ENCODE assay signal across 29 cellular contexts in genomic region chrX:129594781-129595180, GRCh38. TPM values are rescaled to one million over a fixed set of nuclear protein-coding genes. Genes with fewer than 3 reads are reported as not detected.
DNase-seq lines count a peak whose midpoint lies in the region; ATAC-seq, FAIRE-seq and TF ChIP-seq lines count a peak whose summit lies in the region.
"Had no signal": no experiment of that assay in that cellular context is flagged by ENCODE, and none has a peak within 500 bp of the region (broad histone marks: within the 10 kb centered on the region; RNA-seq: fewer than 3 reads in every experiment).

No MANE protein-coding gene starts in this region.

- dilution Hi-C loops in IMR-90 (cut with HindIII; ENCODE audit: low sequenced_read_pairs, unreplicated experiment), result no loop called here
- dilution Hi-C loops in endothelial cell of umbilical vein (cut with MboI; ENCODE audit: extremely low pct_ligation_motif_present, low sequenced_read_pairs), result no loop called here

- H3K9me1 ChIP-seq in IMR-90 (ENCODE audit: insufficient read depth, low read length), result no peaks in the 10 kb centered on the region; the same call in 1 of the 2 replicates
- no peaks in the 10 kb centered on the region for H3K9me1 ChIP-seq in endothelial cell of umbilical vein (replicated peaks; ENCODE audit: control insufficient read depth, extremely low read depth, insufficient read depth, low read length)

- no peak overlapping the region for H3K18ac ChIP-seq in IMR-90 (ENCODE audit: low read depth, low read length)

- CTCF ChIA-PET in IMR-90 (lab: Yijun Ruan, JAX) (no interaction called here), endothelial cell of umbilical vein (lab: Charles Lee) (no interaction called here), PC-9 (lab: Charles Lee) (no interaction called here)
- CTCF ChIA-PET in activated CD4-positive, alpha-beta memory T cell treated with anti-CD3 and anti-CD28 coated beads for 36 hours (lab: Charles Lee), result interaction anchor here (1.1 kb wide), 1 partner anchor 331 kb away, joined by 3 read pairs; no protein-coding TSS in a partner anchor

- BruUV-seq in IMR-90 (replicated peaks; lab: Mats Ljungman, UMichigan) (no TSS peak), endothelial cell of umbilical vein (replicated peaks; lab: Mats Ljungman, UMichigan) (no TSS peak), PC-9 (replicated peaks; lab: Mats Ljungman, UMichigan) (no TSS peak)

- TF ChIP-seq CTCF in IMR-90 (conservative IDR thresholded peaks at IDR 0.05; ENCODE audit: low read depth, low read length), result no peak
- no peak for TF ChIP-seq CTCF in bronchial epithelial cell (IDR thresholded peaks at IDR 0.05; ENCODE audit: insufficient read depth, low read length, severe bottlenecking)
- TF ChIP-seq CTCF in endothelial cell of umbilical vein (IDR thresholded peaks at IDR 0.05; ENCODE audit: extremely low read depth in 1 of 2, insufficient read depth in 1 of 2, low read depth in 1 of 2, low read length in 2 of 2), result no peak
- TF ChIP-seq CTCF in vagina (IDR thresholded peaks at IDR 0.05), result no peak
- no peak for TF ChIP-seq CTCF in PC-9 (conservative IDR thresholded peaks at IDR 0.05)

- H3K4me2 ChIP-seq in IMR-90 (ENCODE audit: low read depth, low read length), result no peak overlapping the region
- H3K4me2 ChIP-seq in endothelial cell of umbilical vein (ENCODE audit: insufficient read depth, low read length), result no peak overlapping the region
- no peak overlapping the region for H3K4me2 ChIP-seq in PC-9
- H3K4me2 ChIP-seq: BLaER1 had no signal

- H3K4me3 ChIP-seq in IMR-90 (ENCODE audit: insufficient read depth, low read depth, low read length) (no peak overlapping the region), bronchial epithelial cell (ENCODE audit: low read depth, low read length) (no peak overlapping the region), endothelial cell of umbilical vein (replicated peaks in 1 of 3; ENCODE audit: insufficient read depth in 1 of 3, low read depth in 1 of 3, low read length in 3 of 3) (no peak overlapping the region), vagina (no peak overlapping the region), PC-9 (no peak overlapping the region)
- H3K4me3 ChIP-seq: BLaER1, GM12878 had no signal

- no peaks in the 10 kb centered on the region for H3K27me3 Mint-ChIP-seq in activated CD4-positive, alpha-beta memory T cell treated with anti-CD3 and anti-CD28 coated beads for 36 hours
- H3K27me3 Mint-ChIP-seq: CD4-positive, alpha-beta memory T cell had no signal

- POLR2A ChIA-PET in IMR-90 (lab: Charles Lee; ENCODE audit: unreplicated experiment), result no interaction called here
- POLR2A ChIA-PET in endothelial cell of umbilical vein (lab: Charles Lee), result no interaction called here
- POLR2A ChIA-PET in PC-9 (lab: Charles Lee; ENCODE audit: unreplicated experiment), result no interaction called here
- POLR2A ChIA-PET in activated CD4-positive, alpha-beta memory T cell treated with anti-CD3 and anti-CD28 coated beads for 36 hours (lab: Charles Lee), result no interaction called here

- H3K27ac ChIP-seq in IMR-90 (ENCODE audit: insufficient read depth, low read length) (no peak overlapping the region), endothelial cell of umbilical vein (ENCODE audit: insufficient read depth, low read depth, low read length) (no peak overlapping the region), vagina (no peak overlapping the region), PC-9 (no peak overlapping the region)
- H3K27ac ChIP-seq: BLaER1 had no signal

- H3K9ac ChIP-seq in IMR-90 (ENCODE audit: low read depth, low read length) (no peak overlapping the region), endothelial cell of umbilical vein (replicated peaks; ENCODE audit: extremely low read depth, insufficient read depth, low read length) (no peak overlapping the region)
- H3K9ac ChIP-seq: BLaER1 had no signal

- H4K8ac ChIP-seq in IMR-90 (ENCODE audit: low read depth in 2 of 2, low read length in 2 of 2), result no peak overlapping the region

- in situ Hi-C loops in IMR-90 (cut with MboI; ENCODE audit: low sequenced_read_pairs), result no loop called here

- no peaks in the 10 kb centered on the region for H3K4me1 Mint-ChIP-seq in activated CD4-positive, alpha-beta memory T cell treated with anti-CD3 and anti-CD28 coated beads for 36 hours (ENCODE audit: low read depth)
- H3K4me1 Mint-ChIP-seq: CD4-positive, alpha-beta memory T cell; CD4-positive, CD25-positive, alpha-beta regulatory T cell; CD8-positive, alpha-beta memory T cell had no signal

- no peaks in the 10 kb centered on the region for H3K9me3 Mint-ChIP-seq in activated CD4-positive, alpha-beta memory T cell treated with anti-CD3 and anti-CD28 coated beads for 36 hours
- H3K9me3 Mint-ChIP-seq: CD14-positive monocyte; CD4-positive, alpha-beta memory T cell; CD8-positive, alpha-beta memory T cell had no signal

- peaks cover 5% of the 10 kb centered on the region; the same call in 1 of the 2 replicates for H3K27me3 ChIP-seq in IMR-90 (ENCODE audit: control insufficient read depth, insufficient read depth, low read length)
- no peaks in the 10 kb centered on the region for H3K27me3 ChIP-seq in bronchial epithelial cell (ENCODE audit: control insufficient read depth, insufficient read depth, low read length)
- no peaks in the 10 kb centered on the region for H3K27me3 ChIP-seq in endothelial cell of umbilical vein (ENCODE audit: control insufficient read depth in 2 of 2, insufficient read depth in 2 of 2, low read length in 2 of 2)
- no peaks in the 10 kb centered on the region for H3K27me3 ChIP-seq in vagina
- H3K27me3 ChIP-seq in PC-9 (ENCODE audit: insufficient read depth, low read depth), result no peaks in the 10 kb centered on the region
- H3K27me3 ChIP-seq: BE2C had no signal

- H3K36me3 ChIP-seq in IMR-90 (ENCODE audit: control insufficient read depth, insufficient read depth, low read length), result peaks cover 10% of the 10 kb centered on the region
- H3K36me3 ChIP-seq in bronchial epithelial cell (ENCODE audit: control insufficient read depth, insufficient read depth, low read length), result peaks cover 3% of the 10 kb centered on the region
- H3K36me3 ChIP-seq in endothelial cell of umbilical vein (ENCODE audit: control insufficient read depth in 2 of 2, extremely low read depth in 1 of 2, insufficient read depth in 2 of 2, low read length in 2 of 2), result peaks cover 0 to under 1% of the 10 kb centered on the region in 2 experiments
- no peaks in the 10 kb centered on the region for H3K36me3 ChIP-seq in vagina
- H3K36me3 ChIP-seq in PC-9 (ENCODE audit: low read depth), result peaks cover 17% of the 10 kb centered on the region; the same call in 1 of the 2 replicates
- H3K36me3 ChIP-seq: BE2C had no signal

- no peak overlapping the region for H2AK5ac ChIP-seq in IMR-90 (ENCODE audit: low read depth, low read length)

- no peak overlapping the region for H3K23ac ChIP-seq in IMR-90 (ENCODE audit: low read depth, low read length)

- H2AFZ ChIP-seq in IMR-90 (replicated peaks; ENCODE audit: low read length, poor library complexity) (peak overlapping the region; percentile 36), endothelial cell of umbilical vein (ENCODE audit: low read depth, low read length) (no peak overlapping the region), PC-9 (no peak overlapping the region)

- intact Hi-C loops in IMR-90 (cut with micrococcal nuclease), result no loop called here
- intact Hi-C loops in endothelial cell of umbilical vein (cut with micrococcal nuclease), result no loop called here
- intact Hi-C loops in vagina (cut with DNase I), result no loop called here
- intact Hi-C loops in PC-9 (cut with micrococcal nuclease; ENCODE audit: unreplicated experiment), result no loop called here
- intact Hi-C loops in activated CD4-positive, alpha-beta memory T cell treated with anti-CD3 and anti-CD28 coated beads for 36 hours (cut with micrococcal nuclease), result no loop called here

- TF ChIP-seq POLR2A in IMR-90 (IDR thresholded peaks at IDR 0.05; ENCODE audit: low read depth, low read length), result no peak
- no peak for TF ChIP-seq POLR2A in endothelial cell of umbilical vein (IDR thresholded peaks at IDR 0.05; ENCODE audit: low read depth, low read length)
- TF ChIP-seq POLR2A in vagina (IDR thresholded peaks at IDR 0.05), result no peak

- ATAC-seq in IMR-90 (ENCODE audit: low read depth), result no peak
- ATAC-seq: GM12878 had no signal

- peaks cover 10% of the 10 kb centered on the region for H3F3A ChIP-seq in PC-9 (ENCODE audit: insufficient read depth, low read depth)

- H3K9me3 ChIP-seq in IMR-90 (ENCODE audit: control insufficient read depth, insufficient read depth, low read length), result no peaks in the 10 kb centered on the region
- H3K9me3 ChIP-seq in endothelial cell of umbilical vein (replicated peaks; ENCODE audit: control insufficient read depth, insufficient read depth, low read length), result no peaks in the 10 kb centered on the region
- H3K9me3 ChIP-seq in vagina, result no peaks in the 10 kb centered on the region
- H3K9me3 ChIP-seq in PC-9 (ENCODE audit: insufficient read depth, low read depth), result no peaks in the 10 kb centered on the region
- H3K9me3 ChIP-seq: BE2C, BLaER1 had no signal

- no peak overlapping the region for H3K27ac Mint-ChIP-seq in activated CD4-positive, alpha-beta memory T cell treated with anti-CD3 and anti-CD28 coated beads for 36 hours
- H3K27ac Mint-ChIP-seq: CD14-positive monocyte; CD4-positive, alpha-beta memory T cell; CD4-positive, CD25-positive, alpha-beta regulatory T cell; CD8-positive, alpha-beta memory T cell had no signal

- TF ChIP-seq RAD21 in IMR-90 (IDR thresholded peaks at IDR 0.05; ENCODE audit: low read length), result no peak

- H3K79me1 ChIP-seq in IMR-90 (ENCODE audit: low read depth in 1 of 2, low read length in 2 of 2), result no peaks in the 10 kb centered on the region

- no peak overlapping the region for H2BK20ac ChIP-seq in IMR-90 (ENCODE audit: low read depth, low read length)

- DNase-seq in IMR-90 (no peak), bronchial epithelial cell (ENCODE audit: low read depth) (no peak), endothelial cell of umbilical vein (ENCODE audit: low read depth, low spot score) (no peak), vagina (ENCODE audit: extremely low spot score in 2 of 2) (peak; percentile 32 to 49), OCI-M1 (lab: John Stamatoyannopoulos, UW) (no peak), PC-9 (no peak), NCI-H524 (lab: John Stamatoyannopoulos, UW) (no peak)
- DNase-seq in activated CD4-positive, alpha-beta memory T cell treated with anti-CD3 and anti-CD28 coated beads for 36 hours, result no peak
- DNase-seq: 8988T; ACHN; BE2C; C1 segment of cervical spinal cord; CD4-positive, alpha-beta memory T cell; CD4-positive, CD25-positive, alpha-beta regulatory T cell; CD8-positive, alpha-beta memory T cell; COR-L47; DMS 273 treated with DMSO at 0.1 percent for 48 hours; DMS153; DMS53; DMS79; DND-41; EL; GDM1 had no signal

- H4K91ac ChIP-seq in IMR-90 (ENCODE audit: insufficient read depth, low read depth, low read length), result no peak overlapping the region

- 71% methylated on average over 1 of the region's 1 CpG; no CpG with 5 or more reads in 1 of the 2 experiments for whole genome bisulfite sequencing in IMR-90 (ENCODE audit: extremely low coverage in 2 of 2, insufficient read length in 1 of 2), 2 experiments

- no peak overlapping the region for H2AK9ac ChIP-seq in IMR-90 (replicated peaks; ENCODE audit: low read depth, low read length, poor library complexity)

- H4K20me1 ChIP-seq in IMR-90 (ENCODE audit: insufficient read depth, low read length) (no peaks in the 10 kb centered on the region), endothelial cell of umbilical vein (replicated peaks; ENCODE audit: control insufficient read depth, extremely low read depth, insufficient read depth, low read length) (no peaks in the 10 kb centered on the region), PC-9 (ENCODE audit: insufficient read depth) (no peaks in the 10 kb centered on the region)

- no peak overlapping the region for H2BK15ac ChIP-seq in IMR-90 (ENCODE audit: low read depth, low read length)

- no peak overlapping the region for H4K5ac ChIP-seq in IMR-90 (ENCODE audit: low read depth, low read length)

- H3K9me2 ChIP-seq in PC-9 (ENCODE audit: insufficient read depth), result no peaks in the 10 kb centered on the region

- H3K56ac ChIP-seq in IMR-90 (ENCODE audit: extremely low read depth, insufficient read depth, low read length), result no peak overlapping the region

- H3K4me1 ChIP-seq in IMR-90 (ENCODE audit: control insufficient read depth, insufficient read depth, low read length), result peaks cover 3% of the 10 kb centered on the region; the same call in 1 of the 2 replicates
- H3K4me1 ChIP-seq in endothelial cell of umbilical vein (ENCODE audit: control insufficient read depth, extremely low read depth, insufficient read depth, low read length), result no peaks in the 10 kb centered on the region
- peaks cover 10% of the 10 kb centered on the region for H3K4me1 ChIP-seq in vagina
- peaks cover 19% of the 10 kb centered on the region for H3K4me1 ChIP-seq in PC-9 (replicated peaks; ENCODE audit: insufficient read depth)
- H3K4me1 ChIP-seq: BE2C, BLaER1 had no signal

- H3K14ac ChIP-seq in IMR-90 (replicated peaks; ENCODE audit: low read depth, low read length), result no peak overlapping the region

- H3K4ac ChIP-seq in IMR-90 (ENCODE audit: low read depth, low read length), result no peak overlapping the region

- H3K4me3 Mint-ChIP-seq in activated CD4-positive, alpha-beta memory T cell treated with anti-CD3 and anti-CD28 coated beads for 36 hours, result no peak overlapping the region
- H3K4me3 Mint-ChIP-seq: CD14-positive monocyte; CD4-positive, alpha-beta memory T cell; CD4-positive, CD25-positive, alpha-beta regulatory T cell; CD8-positive, alpha-beta memory T cell had no signal

- H3K79me2 ChIP-seq in endothelial cell of umbilical vein (ENCODE audit: control insufficient read depth, insufficient read depth, low read length), result no peaks in the 10 kb centered on the region
- H3K79me2 ChIP-seq in PC-9 (ENCODE audit: low read depth), result no peaks in the 10 kb centered on the region

- no peak overlapping the region for H2BK5ac ChIP-seq in IMR-90 (ENCODE audit: low read depth, low read length, poor library complexity, severe bottlenecking)

- H3K36me3 Mint-ChIP-seq in activated CD4-positive, alpha-beta memory T cell treated with anti-CD3 and anti-CD28 coated beads for 36 hours, result no peaks in the 10 kb centered on the region
- H3K36me3 Mint-ChIP-seq: CD4-positive, CD25-positive, alpha-beta regulatory T cell; CD8-positive, alpha-beta memory T cell had no signal

- H2BK120ac ChIP-seq in IMR-90 (ENCODE audit: low read depth, low read length), result no peak overlapping the region

- FAIRE-seq in bronchial epithelial cell (lab: Jason Lieb, UNC) (peak; percentile 32), endothelial cell of umbilical vein (lab: Jason Lieb, UNC) (peak; percentile 69)
- FAIRE-seq: A204.1, GM12878, GM12892 had no signal

RNA-seq across cellular contexts. Expression of gene OCRL, which starts 54.7 kb away (rescaled TPM):
- total RNA-seq in IMR-90 (2012; rRNA removed), result 18.9 and 20.6 TPM in 2 replicates
- 16.3 and 19.4 TPM in 2 replicates for polyA plus RNA-seq in IMR-90 (2012; rRNA removed)
- 5.4 and 5.6 TPM in 2 replicates for polyA plus RNA-seq in IMR-90 (2012; cell fraction: cytosol; rRNA removed)
- 5.1 and 26.5 TPM in 2 replicates for polyA plus RNA-seq in IMR-90 (2012; cell fraction: nucleus; rRNA removed; ENCODE audit: low replicate concordance)
- total RNA-seq in bronchial epithelial cell, result 18.2 and 19.6 TPM in 2 replicates
- total RNA-seq in endothelial cell of umbilical vein, result 19.7 and 20.9 TPM in 2 replicates
- 14.2 and 14.6 TPM in 2 replicates for polyA plus RNA-seq in endothelial cell of umbilical vein
- 13.2 and 14.7 TPM in 2 replicates for polyA plus RNA-seq in endothelial cell of umbilical vein (2011; cell fraction: cytosol; rRNA removed)
- polyA plus RNA-seq in endothelial cell of umbilical vein (2011; cell fraction: nucleus; rRNA removed), result 34.1 and 38.6 TPM in 2 replicates
- polyA plus RNA-seq in endothelial cell of umbilical vein (2012), result 22.8 and 23.3 TPM in 2 replicates
- 27.8 and 30.0 TPM in 2 replicates for polyA minus RNA-seq in endothelial cell of umbilical vein
- 8.1 TPM for polyA minus RNA-seq in endothelial cell of umbilical vein (2011; cell fraction: cytosol; rRNA and poly(A)+ RNA removed)
- 15.2 and 17.6 TPM in 2 replicates for polyA minus RNA-seq in endothelial cell of umbilical vein (2011; cell fraction: nucleus; rRNA and poly(A)+ RNA removed)
- total RNA-seq in vagina, result 14.5 TPM
- 40.3 and 41.4 TPM in 2 replicates for total RNA-seq in PC-9 (2021)
- total RNA-seq in activated CD4-positive, alpha-beta memory T cell treated with anti-CD3 and anti-CD28 coated beads for 36 hours, result 1 to 10 TPM; 2.8 to 3.2 TPM

RNA-seq across cellular contexts. Expression of gene APLN, which starts 60.0 kb away (rescaled TPM):
- total RNA-seq in IMR-90 (2012; rRNA removed) (under 0.01 and 0.18 TPM in 2 replicates), bronchial epithelial cell (under 0.01 and 0.13 TPM in 2 replicates), endothelial cell of umbilical vein (465 and 466 TPM in 2 replicates), vagina (not detected), PC-9 (2021) (0.13 TPM in 2 replicates)
- polyA plus RNA-seq in IMR-90 (2012; rRNA removed) (0.67 and 0.72 TPM in 2 replicates), endothelial cell of umbilical vein (230 and 273 TPM in 2 replicates)
- polyA plus RNA-seq in IMR-90 (2012; cell fraction: cytosol; rRNA removed), result 0.54 and 0.81 TPM in 2 replicates
- 0.30 and 0.32 TPM in 2 replicates for polyA plus RNA-seq in IMR-90 (2012; cell fraction: nucleus; rRNA removed; ENCODE audit: low replicate concordance)
- polyA plus RNA-seq in endothelial cell of umbilical vein (2011; cell fraction: cytosol; rRNA removed), result 193 and 247 TPM in 2 replicates
- 94.1 and 103 TPM in 2 replicates for polyA plus RNA-seq in endothelial cell of umbilical vein (2011; cell fraction: nucleus; rRNA removed)
- polyA plus RNA-seq in endothelial cell of umbilical vein (2012), result 62.1 and 177 TPM in 2 replicates
- polyA minus RNA-seq in endothelial cell of umbilical vein, result 212 and 222 TPM in 2 replicates
- not detected for polyA minus RNA-seq in endothelial cell of umbilical vein (2011; cell fraction: cytosol; rRNA and poly(A)+ RNA removed)
- polyA minus RNA-seq in endothelial cell of umbilical vein (2011; cell fraction: nucleus; rRNA and poly(A)+ RNA removed), result 32.5 and 36.3 TPM in 2 replicates
- under 1 TPM; 0.26 to 0.36 TPM for total RNA-seq in activated CD4-positive, alpha-beta memory T cell treated with anti-CD3 and anti-CD28 coated beads for 36 hours
- total RNA-seq: CD4-positive, alpha-beta memory T cell; CD4-positive, CD25-positive, alpha-beta regulatory T cell; G401; GM12878 had no signal
- polyA plus RNA-seq: CD14-positive monocyte; CD4-positive, alpha-beta memory T cell; CD4-positive, CD25-positive, alpha-beta regulatory T cell; CD8-positive, alpha-beta memory T cell had no signal

Comparison
In these comparisons a context has a peak if more than half of its experiments do, and no peak if none do; other contexts are left out.
1. DNase-seq: peak in vagina (2 of 2); none in IMR-90 (single experiment), bronchial epithelial cell (single experiment), endothelial cell of umbilical vein (single experiment), OCI-M1 (single experiment), PC-9 (0 of 2), NCI-H524 (0 of 2) and activated CD4-positive, alpha-beta memory T cell treated with anti-CD3 and anti-CD28 coated beads for 36 hours (single experiment).
2. RNA of gene APLN, which starts 60.0 kb away (total RNA-seq): 465 to 466 TPM in endothelial cell of umbilical vein; 0.26 to 0.36 TPM in activated CD4-positive, alpha-beta memory T cell treated with anti-CD3 and anti-CD28 coated beads for 36 hours, not detected in vagina (single experiment), under 0.01 to 0.18 TPM in IMR-90, 0.13 TPM in PC-9 and under 0.01 to 0.13 TPM in bronchial epithelial cell; every median in the first group is over 100 times any median in the second.